In genomic region chr4:612052-612748, GRCh38 we compare ENCODE assay signal across 23 cellular contexts. TPM values are rescaled to one million over a fixed set of nuclear protein-coding genes. Genes with fewer than 3 reads are reported as not detected.
DNase-seq lines count a peak whose midpoint lies in the region; ATAC-seq, FAIRE-seq and TF ChIP-seq lines count a peak whose summit lies in the region.
"Had no signal": no experiment of that assay in that cellular context is flagged by ENCODE, and none has a peak within 500 bp of the region (broad histone marks: within the 10 kb centered on the region; RNA-seq: fewer than 3 reads in every experiment).

No MANE protein-coding gene starts in this region.

- no peak overlapping the region for H3K27ac Mint-ChIP-seq in stimulated activated effector memory CD8-positive, alpha-beta T cell treated with anti-CD3 and anti-CD28 coated beads, Interleukin-12 subunit alpha, Interleukin-12 subunit beta, amount 100 ng/mL, for 72 hours
- H3K27ac Mint-ChIP-seq: CD8-positive, alpha-beta memory T cell; HFFc6 had no signal

- H3K9me3 Mint-ChIP-seq in stimulated activated effector memory CD8-positive, alpha-beta T cell treated with anti-CD3 and anti-CD28 coated beads, Interleukin-12 subunit alpha, Interleukin-12 subunit beta, amount 100 ng/mL, for 72 hours = peaks cover 4% of the 10 kb centered on the region

- H3K27me3 ChIP-seq in RWPE2 (ENCODE audit: insufficient read depth, poor library complexity, severe bottlenecking) = no peaks in the 10 kb centered on the region
- H3K27me3 ChIP-seq: BE2C had no signal

- no peak for TF ChIP-seq CTCF in RWPE2 (IDR thresholded peaks at IDR 0.05; ENCODE audit: poor library complexity, severe bottlenecking)

- H3K27ac ChIP-seq in RWPE2 (ENCODE audit: poor library complexity, severe bottlenecking) = no peak overlapping the region

- H3K4me3 ChIP-seq in RWPE2 (ENCODE audit: severe bottlenecking) = no peak overlapping the region

- H3K36me3 Mint-ChIP-seq in stimulated activated effector memory CD8-positive, alpha-beta T cell treated with anti-CD3 and anti-CD28 coated beads, Interleukin-12 subunit alpha, Interleukin-12 subunit beta, amount 100 ng/mL, for 72 hours = no peaks in the 10 kb centered on the region

- no peak for FAIRE-seq in GM19239 (lab: Jason Lieb, UNC)
- FAIRE-seq: GM12892, GM18507, HepG2 had no signal

- peaks cover 5% of the 10 kb centered on the region for H3K4me1 ChIP-seq in RWPE2 (ENCODE audit: insufficient read depth, poor library complexity, severe bottlenecking)
- H3K4me1 ChIP-seq: BE2C had no signal

- ATAC-seq in RWPE2 (ENCODE audit: low read depth) (no peak), left lobe of liver (no peak)
- peak; percentile 8 for ATAC-seq in stimulated activated effector memory CD8-positive, alpha-beta T cell treated with anti-CD3 and anti-CD28 coated beads, Interleukin-12 subunit alpha, Interleukin-12 subunit beta, amount 100 ng/mL, for 72 hours
- ATAC-seq in stimulated activated naive CD8-positive, alpha-beta T cell treated with anti-CD3 and anti-CD28 coated beads, Interleukin-15, Interleukin-2, amounts not matched to agents 100 U/mL and 50 U/mL, for 24 hours = no peak
- ATAC-seq: HepG2 had no signal

- peaks cover 2% of the 10 kb centered on the region for H3K9me3 ChIP-seq in RWPE2 (ENCODE audit: severe bottlenecking)
- H3K9me3 ChIP-seq: BE2C had no signal

- DNase-seq in activated effector memory CD4-positive, alpha-beta T cell treated with anti-CD3 and anti-CD28 coated beads, Interleukin-2, amount 50 U/mL, for 16 hours = peak; percentile 41
- DNase-seq in activated effector memory CD4-positive, alpha-beta T cell treated with Interleukin-2 at 50 U/mL for 16 hours = no peak
- DNase-seq in RWPE2 (ENCODE audit: low spot score) = peak; percentile 47
- DNase-seq in left lobe of liver (ENCODE audit: low spot score) = peak; percentile 31
- no peak for DNase-seq in stimulated activated effector memory CD8-positive, alpha-beta T cell treated with anti-CD3 and anti-CD28 coated beads, Interleukin-12 subunit alpha, Interleukin-12 subunit beta, amount 100 ng/mL, for 72 hours (ENCODE audit: low spot score in 2 of 2)
- DNase-seq in stimulated activated naive CD8-positive, alpha-beta T cell treated with anti-CD3 and anti-CD28 coated beads, Interleukin-15, Interleukin-2, amounts not matched to agents 100 U/mL and 50 U/mL, for 24 hours = no peak
- no peak for DNase-seq in GM19239 (ENCODE audit: insufficient read length, low spot score)
- no peak for DNase-seq in C1 segment of cervical spinal cord (lab: John Stamatoyannopoulos, UW)
- DNase-seq: BE2C, HFFc6, KBM-7, NCI-H1105 treated with DMSO at 0.1 percent for 48 hours, NCI-H1694, NCI-H2081 treated with DMSO at 0.1 percent for 48 hours, NCI-H446 treated with DMSO at 0.1 percent for 48 hours, OCI-M1, SHP77 treated with DMSO at 0.1 percent for 48 hours had no signal

- H3K36me3 ChIP-seq in RWPE2 (ENCODE audit: low read depth) = no peaks in the 10 kb centered on the region
- H3K36me3 ChIP-seq: BE2C had no signal

- peaks cover 6% of the 10 kb centered on the region for H3K4me1 Mint-ChIP-seq in stimulated activated effector memory CD8-positive, alpha-beta T cell treated with anti-CD3 and anti-CD28 coated beads, Interleukin-12 subunit alpha, Interleukin-12 subunit beta, amount 100 ng/mL, for 72 hours
- H3K4me1 Mint-ChIP-seq: CD8-positive, alpha-beta memory T cell had no signal

- no peak overlapping the region for H3K4me3 Mint-ChIP-seq in stimulated activated effector memory CD8-positive, alpha-beta T cell treated with anti-CD3 and anti-CD28 coated beads, Interleukin-12 subunit alpha, Interleukin-12 subunit beta, amount 100 ng/mL, for 72 hours
- H3K4me3 Mint-ChIP-seq: CD8-positive, alpha-beta memory T cell; HFFc6 had no signal

RNA-seq across cellular contexts. Expression of gene PDE6B, which starts 13.2 kb away (rescaled TPM):
- total RNA-seq in left lobe of liver = 0.83 TPM
- total RNA-seq: A172, H4, HFFc6 had no signal

RNA-seq across cellular contexts. Expression of gene TMEM271, which starts 36.1 kb away (rescaled TPM):
- not detected for total RNA-seq in left lobe of liver
- total RNA-seq: A172; CD8-positive, alpha-beta memory T cell; HepG2; HFFc6 had no signal

Comparison
In these comparisons a context has a peak if more than half of its experiments do, and no peak if none do; other contexts are left out.
1. DNase-seq: peak in activated effector memory CD4-positive, alpha-beta T cell treated with anti-CD3 and anti-CD28 coated beads, Interleukin-2, amount 50 U/mL, for 16 hours (single experiment), RWPE2 (single experiment) and left lobe of liver (single experiment); none in activated effector memory CD4-positive, alpha-beta T cell treated with Interleukin-2 at 50 U/mL for 16 hours (single experiment), stimulated activated effector memory CD8-positive, alpha-beta T cell treated with anti-CD3 and anti-CD28 coated beads, Interleukin-12 subunit alpha, Interleukin-12 subunit beta, amount 100 ng/mL, for 72 hours (0 of 2), stimulated activated naive CD8-positive, alpha-beta T cell treated with anti-CD3 and anti-CD28 coated beads, Interleukin-15, Interleukin-2, amounts not matched to agents 100 U/mL and 50 U/mL, for 24 hours (single experiment), GM19239 (single experiment) and C1 segment of cervical spinal cord (0 of 14).